In genomic region chr17:73278465-73279453, GRCh38 we compare ENCODE assay signal across 1 cellular context.
A peak's percentile ranks its signal among the peaks of the same experiment; 100 is the strongest.
TF ChIP-seq lines count a peak whose summit lies in the region.

No MANE protein-coding gene starts in this region.

TF ChIP-seq in HepG2, 621 proteins besides CTCF, POLR2A, EP300 and RAD21 (continued from another document and continues in another):
- TF ChIP-seq, protein P1, sequence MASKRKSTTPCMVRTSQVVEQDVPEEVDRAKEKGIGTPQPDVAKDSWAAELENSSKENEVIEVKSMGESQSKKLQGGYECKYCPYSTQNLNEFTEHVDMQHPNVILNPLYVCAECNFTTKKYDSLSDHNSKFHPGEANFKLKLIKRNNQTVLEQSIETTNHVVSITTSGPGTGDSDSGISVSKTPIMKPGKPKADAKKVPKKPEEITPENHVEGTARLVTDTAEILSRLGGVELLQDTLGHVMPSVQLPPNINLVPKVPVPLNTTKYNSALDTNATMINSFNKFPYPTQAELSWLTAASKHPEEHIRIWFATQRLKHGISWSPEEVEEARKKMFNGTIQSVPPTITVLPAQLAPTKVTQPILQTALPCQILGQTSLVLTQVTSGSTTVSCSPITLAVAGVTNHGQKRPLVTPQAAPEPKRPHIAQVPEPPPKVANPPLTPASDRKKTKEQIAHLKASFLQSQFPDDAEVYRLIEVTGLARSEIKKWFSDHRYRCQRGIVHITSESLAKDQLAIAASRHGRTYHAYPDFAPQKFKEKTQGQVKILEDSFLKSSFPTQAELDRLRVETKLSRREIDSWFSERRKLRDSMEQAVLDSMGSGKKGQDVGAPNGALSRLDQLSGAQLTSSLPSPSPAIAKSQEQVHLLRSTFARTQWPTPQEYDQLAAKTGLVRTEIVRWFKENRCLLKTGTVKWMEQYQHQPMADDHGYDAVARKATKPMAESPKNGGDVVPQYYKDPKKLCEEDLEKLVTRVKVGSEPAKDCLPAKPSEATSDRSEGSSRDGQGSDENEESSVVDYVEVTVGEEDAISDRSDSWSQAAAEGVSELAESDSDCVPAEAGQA (IDR thresholded peaks at IDR 0.05; ENCODE audit: low read depth), result no peak
- TF ChIP-seq, protein P1 (CRISPR knock-in tag; IDR thresholded peaks at IDR 0.05; ENCODE audit: borderline replicate concordance), result no peak
- TF ChIP-seq, protein P2, sequence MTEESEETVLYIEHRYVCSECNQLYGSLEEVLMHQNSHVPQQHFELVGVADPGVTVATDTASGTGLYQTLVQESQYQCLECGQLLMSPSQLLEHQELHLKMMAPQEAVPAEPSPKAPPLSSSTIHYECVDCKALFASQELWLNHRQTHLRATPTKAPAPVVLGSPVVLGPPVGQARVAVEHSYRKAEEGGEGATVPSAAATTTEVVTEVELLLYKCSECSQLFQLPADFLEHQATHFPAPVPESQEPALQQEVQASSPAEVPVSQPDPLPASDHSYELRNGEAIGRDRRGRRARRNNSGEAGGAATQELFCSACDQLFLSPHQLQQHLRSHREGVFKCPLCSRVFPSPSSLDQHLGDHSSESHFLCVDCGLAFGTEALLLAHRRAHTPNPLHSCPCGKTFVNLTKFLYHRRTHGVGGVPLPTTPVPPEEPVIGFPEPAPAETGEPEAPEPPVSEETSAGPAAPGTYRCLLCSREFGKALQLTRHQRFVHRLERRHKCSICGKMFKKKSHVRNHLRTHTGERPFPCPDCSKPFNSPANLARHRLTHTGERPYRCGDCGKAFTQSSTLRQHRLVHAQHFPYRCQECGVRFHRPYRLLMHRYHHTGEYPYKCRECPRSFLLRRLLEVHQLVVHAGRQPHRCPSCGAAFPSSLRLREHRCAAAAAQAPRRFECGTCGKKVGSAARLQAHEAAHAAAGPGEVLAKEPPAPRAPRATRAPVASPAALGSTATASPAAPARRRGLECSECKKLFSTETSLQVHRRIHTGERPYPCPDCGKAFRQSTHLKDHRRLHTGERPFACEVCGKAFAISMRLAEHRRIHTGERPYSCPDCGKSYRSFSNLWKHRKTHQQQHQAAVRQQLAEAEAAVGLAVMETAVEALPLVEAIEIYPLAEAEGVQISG (CRISPR knock-in tag; IDR thresholded peaks at IDR 0.05), result peak; percentile 23; the same call in 1 of the 2 replicates
- TF ChIP-seq, protein P3, sequence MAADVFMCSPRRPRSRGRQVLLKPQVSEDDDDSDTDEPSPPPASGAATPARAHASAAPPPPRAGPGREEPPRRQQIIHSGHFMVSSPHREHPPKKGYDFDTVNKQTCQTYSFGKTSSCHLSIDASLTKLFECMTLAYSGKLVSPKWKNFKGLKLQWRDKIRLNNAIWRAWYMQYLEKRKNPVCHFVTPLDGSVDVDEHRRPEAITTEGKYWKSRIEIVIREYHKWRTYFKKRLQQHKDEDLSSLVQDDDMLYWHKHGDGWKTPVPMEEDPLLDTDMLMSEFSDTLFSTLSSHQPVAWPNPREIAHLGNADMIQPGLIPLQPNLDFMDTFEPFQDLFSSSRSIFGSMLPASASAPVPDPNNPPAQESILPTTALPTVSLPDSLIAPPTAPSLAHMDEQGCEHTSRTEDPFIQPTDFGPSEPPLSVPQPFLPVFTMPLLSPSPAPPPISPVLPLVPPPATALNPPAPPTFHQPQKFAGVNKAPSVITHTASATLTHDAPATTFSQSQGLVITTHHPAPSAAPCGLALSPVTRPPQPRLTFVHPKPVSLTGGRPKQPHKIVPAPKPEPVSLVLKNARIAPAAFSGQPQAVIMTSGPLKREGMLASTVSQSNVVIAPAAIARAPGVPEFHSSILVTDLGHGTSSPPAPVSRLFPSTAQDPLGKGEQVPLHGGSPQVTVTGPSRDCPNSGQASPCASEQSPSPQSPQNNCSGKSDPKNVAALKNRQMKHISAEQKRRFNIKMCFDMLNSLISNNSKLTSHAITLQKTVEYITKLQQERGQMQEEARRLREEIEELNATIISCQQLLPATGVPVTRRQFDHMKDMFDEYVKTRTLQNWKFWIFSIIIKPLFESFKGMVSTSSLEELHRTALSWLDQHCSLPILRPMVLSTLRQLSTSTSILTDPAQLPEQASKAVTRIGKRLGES (CRISPR knock-in tag; IDR thresholded peaks at IDR 0.05; ENCODE audit: borderline replicate concordance), result no peak
- TF ChIP-seq ZNF274 (CRISPR knock-in tag; IDR thresholded peaks at IDR 0.05) (no peak), ZNF350 (CRISPR knock-in tag; IDR thresholded peaks at IDR 0.05; ENCODE audit: borderline replicate concordance, low read depth) (no peak), SMARCE1 (IDR thresholded peaks at IDR 0.05; ENCODE audit: borderline replicate concordance) (no peak), ZIK1 (CRISPR knock-in tag; IDR thresholded peaks at IDR 0.05; ENCODE audit: borderline replicate concordance, low read depth) (no peak), ZNF570 (CRISPR knock-in tag; IDR thresholded peaks at IDR 0.05; ENCODE audit: borderline replicate concordance) (no peak), GTF3A (CRISPR knock-in tag; conservative IDR thresholded peaks at IDR 0.05) (no peak), CBX2 (IDR thresholded peaks at IDR 0.05; ENCODE audit: low read depth, low read length) (no peak), CBX2 (CRISPR knock-in tag; IDR thresholded peaks at IDR 0.05; ENCODE audit: low read depth) (no peak), HNF4G (IDR thresholded peaks at IDR 0.05; ENCODE audit: borderline replicate concordance, low read depth, low read length) (no peak), HNF4G (CRISPR knock-in tag; IDR thresholded peaks at IDR 0.05; ENCODE audit: borderline replicate concordance, low read depth) (0 out of 2 replicates have a peak, but pooled peaks have one; percentile 12), HES4 (CRISPR knock-in tag; IDR thresholded peaks at IDR 0.05; ENCODE audit: borderline replicate concordance) (no peak), ZNF543 (CRISPR knock-in tag; IDR thresholded peaks at IDR 0.05) (0 out of 2 replicates have a peak, but pooled peaks have one; percentile 37), ZNF660 (CRISPR knock-in tag; IDR thresholded peaks at IDR 0.05; ENCODE audit: borderline replicate concordance, low read depth) (no peak), SSRP1 (CRISPR knock-in tag; IDR thresholded peaks at IDR 0.05) (no peak), MAF1 (CRISPR knock-in tag; IDR thresholded peaks at IDR 0.05; ENCODE audit: borderline replicate concordance) (no peak), E2F5 (CRISPR knock-in tag; conservative IDR thresholded peaks at IDR 0.05) (no peak), ATF1 (CRISPR knock-in tag; IDR thresholded peaks at IDR 0.05) (no peak), KDM6A (CRISPR knock-in tag; IDR thresholded peaks at IDR 0.05; ENCODE audit: low read depth) (no peak), MLLT10 (CRISPR knock-in tag; IDR thresholded peaks at IDR 0.05) (no peak), FOXJ3 (CRISPR knock-in tag; IDR thresholded peaks at IDR 0.05; ENCODE audit: borderline replicate concordance) (no peak), TAF15 (IDR thresholded peaks at IDR 0.05; ENCODE audit: low read depth, low read length, poor library complexity, severe bottlenecking) (no peak), WIZ (CRISPR knock-in tag; IDR thresholded peaks at IDR 0.05) (no peak)
- TF ChIP-seq, protein P4, sequence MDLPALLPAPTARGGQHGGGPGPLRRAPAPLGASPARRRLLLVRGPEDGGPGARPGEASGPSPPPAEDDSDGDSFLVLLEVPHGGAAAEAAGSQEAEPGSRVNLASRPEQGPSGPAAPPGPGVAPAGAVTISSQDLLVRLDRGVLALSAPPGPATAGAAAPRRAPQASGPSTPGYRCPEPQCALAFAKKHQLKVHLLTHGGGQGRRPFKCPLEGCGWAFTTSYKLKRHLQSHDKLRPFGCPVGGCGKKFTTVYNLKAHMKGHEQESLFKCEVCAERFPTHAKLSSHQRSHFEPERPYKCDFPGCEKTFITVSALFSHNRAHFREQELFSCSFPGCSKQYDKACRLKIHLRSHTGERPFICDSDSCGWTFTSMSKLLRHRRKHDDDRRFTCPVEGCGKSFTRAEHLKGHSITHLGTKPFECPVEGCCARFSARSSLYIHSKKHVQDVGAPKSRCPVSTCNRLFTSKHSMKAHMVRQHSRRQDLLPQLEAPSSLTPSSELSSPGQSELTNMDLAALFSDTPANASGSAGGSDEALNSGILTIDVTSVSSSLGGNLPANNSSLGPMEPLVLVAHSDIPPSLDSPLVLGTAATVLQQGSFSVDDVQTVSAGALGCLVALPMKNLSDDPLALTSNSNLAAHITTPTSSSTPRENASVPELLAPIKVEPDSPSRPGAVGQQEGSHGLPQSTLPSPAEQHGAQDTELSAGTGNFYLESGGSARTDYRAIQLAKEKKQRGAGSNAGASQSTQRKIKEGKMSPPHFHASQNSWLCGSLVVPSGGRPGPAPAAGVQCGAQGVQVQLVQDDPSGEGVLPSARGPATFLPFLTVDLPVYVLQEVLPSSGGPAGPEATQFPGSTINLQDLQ (CRISPR knock-in tag; IDR thresholded peaks at IDR 0.05), result no peak
- TF ChIP-seq, protein P5, sequence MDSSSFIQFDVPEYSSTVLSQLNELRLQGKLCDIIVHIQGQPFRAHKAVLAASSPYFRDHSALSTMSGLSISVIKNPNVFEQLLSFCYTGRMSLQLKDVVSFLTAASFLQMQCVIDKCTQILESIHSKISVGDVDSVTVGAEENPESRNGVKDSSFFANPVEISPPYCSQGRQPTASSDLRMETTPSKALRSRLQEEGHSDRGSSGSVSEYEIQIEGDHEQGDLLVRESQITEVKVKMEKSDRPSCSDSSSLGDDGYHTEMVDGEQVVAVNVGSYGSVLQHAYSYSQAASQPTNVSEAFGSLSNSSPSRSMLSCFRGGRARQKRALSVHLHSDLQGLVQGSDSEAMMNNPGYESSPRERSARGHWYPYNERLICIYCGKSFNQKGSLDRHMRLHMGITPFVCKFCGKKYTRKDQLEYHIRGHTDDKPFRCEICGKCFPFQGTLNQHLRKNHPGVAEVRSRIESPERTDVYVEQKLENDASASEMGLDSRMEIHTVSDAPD (CRISPR knock-in tag; IDR thresholded peaks at IDR 0.05), result peak; percentile 68; the same call in 1 of the 2 replicates
- TF ChIP-seq, protein P6, sequence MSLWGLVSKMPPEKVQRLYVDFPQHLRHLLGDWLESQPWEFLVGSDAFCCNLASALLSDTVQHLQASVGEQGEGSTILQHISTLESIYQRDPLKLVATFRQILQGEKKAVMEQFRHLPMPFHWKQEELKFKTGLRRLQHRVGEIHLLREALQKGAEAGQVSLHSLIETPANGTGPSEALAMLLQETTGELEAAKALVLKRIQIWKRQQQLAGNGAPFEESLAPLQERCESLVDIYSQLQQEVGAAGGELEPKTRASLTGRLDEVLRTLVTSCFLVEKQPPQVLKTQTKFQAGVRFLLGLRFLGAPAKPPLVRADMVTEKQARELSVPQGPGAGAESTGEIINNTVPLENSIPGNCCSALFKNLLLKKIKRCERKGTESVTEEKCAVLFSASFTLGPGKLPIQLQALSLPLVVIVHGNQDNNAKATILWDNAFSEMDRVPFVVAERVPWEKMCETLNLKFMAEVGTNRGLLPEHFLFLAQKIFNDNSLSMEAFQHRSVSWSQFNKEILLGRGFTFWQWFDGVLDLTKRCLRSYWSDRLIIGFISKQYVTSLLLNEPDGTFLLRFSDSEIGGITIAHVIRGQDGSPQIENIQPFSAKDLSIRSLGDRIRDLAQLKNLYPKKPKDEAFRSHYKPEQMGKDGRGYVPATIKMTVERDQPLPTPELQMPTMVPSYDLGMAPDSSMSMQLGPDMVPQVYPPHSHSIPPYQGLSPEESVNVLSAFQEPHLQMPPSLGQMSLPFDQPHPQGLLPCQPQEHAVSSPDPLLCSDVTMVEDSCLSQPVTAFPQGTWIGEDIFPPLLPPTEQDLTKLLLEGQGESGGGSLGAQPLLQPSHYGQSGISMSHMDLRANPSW (CRISPR knock-in tag; IDR thresholded peaks at IDR 0.05; ENCODE audit: borderline replicate concordance), result no peak
- TF ChIP-seq, protein P7, sequence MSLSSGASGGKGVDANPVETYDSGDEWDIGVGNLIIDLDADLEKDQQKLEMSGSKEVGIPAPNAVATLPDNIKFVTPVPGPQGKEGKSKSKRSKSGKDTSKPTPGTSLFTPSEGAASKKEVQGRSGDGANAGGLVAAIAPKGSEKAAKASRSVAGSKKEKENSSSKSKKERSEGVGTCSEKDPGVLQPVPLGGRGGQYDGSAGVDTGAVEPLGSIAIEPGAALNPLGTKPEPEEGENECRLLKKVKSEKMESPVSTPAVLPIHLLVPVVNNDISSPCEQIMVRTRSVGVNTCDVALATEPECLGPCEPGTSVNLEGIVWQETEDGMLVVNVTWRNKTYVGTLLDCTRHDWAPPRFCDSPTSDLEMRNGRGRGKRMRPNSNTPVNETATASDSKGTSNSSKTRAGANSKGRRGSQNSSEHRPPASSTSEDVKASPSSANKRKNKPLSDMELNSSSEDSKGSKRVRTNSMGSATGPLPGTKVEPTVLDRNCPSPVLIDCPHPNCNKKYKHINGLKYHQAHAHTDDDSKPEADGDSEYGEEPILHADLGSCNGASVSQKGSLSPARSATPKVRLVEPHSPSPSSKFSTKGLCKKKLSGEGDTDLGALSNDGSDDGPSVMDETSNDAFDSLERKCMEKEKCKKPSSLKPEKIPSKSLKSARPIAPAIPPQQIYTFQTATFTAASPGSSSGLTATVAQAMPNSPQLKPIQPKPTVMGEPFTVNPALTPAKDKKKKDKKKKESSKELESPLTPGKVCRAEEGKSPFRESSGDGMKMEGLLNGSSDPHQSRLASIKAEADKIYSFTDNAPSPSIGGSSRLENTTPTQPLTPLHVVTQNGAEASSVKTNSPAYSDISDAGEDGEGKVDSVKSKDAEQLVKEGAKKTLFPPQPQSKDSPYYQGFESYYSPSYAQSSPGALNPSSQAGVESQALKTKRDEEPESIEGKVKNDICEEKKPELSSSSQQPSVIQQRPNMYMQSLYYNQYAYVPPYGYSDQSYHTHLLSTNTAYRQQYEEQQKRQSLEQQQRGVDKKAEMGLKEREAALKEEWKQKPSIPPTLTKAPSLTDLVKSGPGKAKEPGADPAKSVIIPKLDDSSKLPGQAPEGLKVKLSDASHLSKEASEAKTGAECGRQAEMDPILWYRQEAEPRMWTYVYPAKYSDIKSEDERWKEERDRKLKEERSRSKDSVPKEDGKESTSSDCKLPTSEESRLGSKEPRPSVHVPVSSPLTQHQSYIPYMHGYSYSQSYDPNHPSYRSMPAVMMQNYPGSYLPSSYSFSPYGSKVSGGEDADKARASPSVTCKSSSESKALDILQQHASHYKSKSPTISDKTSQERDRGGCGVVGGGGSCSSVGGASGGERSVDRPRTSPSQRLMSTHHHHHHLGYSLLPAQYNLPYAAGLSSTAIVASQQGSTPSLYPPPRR (CRISPR knock-in tag; IDR thresholded peaks at IDR 0.05; ENCODE audit: borderline replicate concordance), result no peak
